Comparison of ENCODE assay signal across 8 cellular contexts in the genomic region with DNA sequence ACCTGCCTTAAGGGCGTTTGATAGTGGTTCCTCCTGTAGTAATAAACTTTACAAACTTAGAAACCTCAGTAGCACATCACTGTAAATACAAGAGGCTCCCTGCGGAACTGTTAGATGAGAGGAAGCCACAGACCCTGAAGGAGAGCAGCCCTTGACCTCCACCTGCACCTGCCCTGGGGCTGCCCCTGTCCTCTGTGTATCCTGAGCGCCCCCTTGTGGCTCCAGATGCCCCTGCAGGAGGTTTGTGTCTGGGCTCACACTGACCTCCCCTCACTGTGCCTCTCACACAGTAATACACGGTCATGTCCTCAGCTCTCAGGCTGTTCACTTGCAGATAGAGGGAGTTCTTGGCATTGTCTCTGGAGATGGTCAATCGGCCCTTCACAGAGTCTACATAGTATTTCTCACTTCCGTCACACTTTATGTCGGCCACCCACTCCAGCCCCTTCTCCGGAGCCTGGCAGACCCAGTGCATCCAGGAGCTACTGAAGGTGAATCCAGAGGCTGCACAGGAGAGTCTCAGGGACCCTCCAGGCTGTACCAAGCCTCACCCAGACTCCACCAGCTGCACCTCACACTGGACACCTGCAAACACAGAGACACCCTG.
DNase-seq lines count a peak whose midpoint lies in the region; ATAC-seq and TF ChIP-seq lines count a peak whose summit lies in the region.

No MANE protein-coding gene starts in this region.

- POLR2A ChIA-PET in naive thymus-derived CD8-positive, alpha-beta T cell (lab: Charles Lee), result no interaction called here

- H3K27ac ChIP-seq in dorsolateral prefrontal cortex, result no peak overlapping the region

- TF ChIP-seq CTCF in dorsolateral prefrontal cortex (IDR thresholded peaks at IDR 0.05 in 54 of 56, conservative IDR thresholded peaks at IDR 0.05 in 2 of 56; ENCODE audit: low read depth in 1 of 56, partially characterized antibody in 56 of 56), result peak in 27 of 56 donors; percentile 10 to 35 (median 20)

- ATAC-seq in left ventricle myocardium superior, result no peak
- ATAC-seq in naive thymus-derived CD8-positive, alpha-beta T cell, result peak; percentile 82 to 83
- no peak for ATAC-seq in HG03457 (IDR thresholded peaks at IDR 0.05; ENCODE audit: unreplicated experiment)

- peaks cover 8 to 28% (median 10%) of the 10 kb centered on the region in 4 donors for H3K4me1 Mint-ChIP-seq in naive thymus-derived CD8-positive, alpha-beta T cell

- intact Hi-C loops in cardiac septum (cut with DNase I), result no loop called here
- intact Hi-C loops in left ventricle myocardium superior (cut with micrococcal nuclease), result no loop called here
- intact Hi-C loops in dorsolateral prefrontal cortex (cut with DNase I), result no loop called here

- H3K36me3 Mint-ChIP-seq in naive thymus-derived CD8-positive, alpha-beta T cell, result no peaks in the 10 kb centered on the region

- H3K9me3 Mint-ChIP-seq in naive thymus-derived CD8-positive, alpha-beta T cell, result no peaks in the 10 kb centered on the region

- H3K27me3 ChIP-seq in dorsolateral prefrontal cortex, result peaks cover 0 to 74% (median 41%) of the 10 kb centered on the region in 45 donors

- H3K4me3 Mint-ChIP-seq in naive thymus-derived CD8-positive, alpha-beta T cell, result no peak overlapping the region

- peaks cover 11 to 26% (median 18%) of the 10 kb centered on the region in 5 donors for H3K27me3 Mint-ChIP-seq in naive thymus-derived CD8-positive, alpha-beta T cell

- no peak overlapping the region for H3K4me3 ChIP-seq in dorsolateral prefrontal cortex

- DNase-seq in cardiac septum (ENCODE audit: low spot score) (peak; percentile 80), left ventricle myocardium superior (no peak), NCI-H774 (lab: John Stamatoyannopoulos, UW) (peak; percentile 71), DMS79 treated with DMSO at 0.1 percent for 48 hours (lab: John Stamatoyannopoulos, UW) (no peak), dorsolateral prefrontal cortex (no peak)
- peak; percentile 68 for DNase-seq in activated T-cell treated with anti-CD3 and anti-CD28 coated beads, Interleukin-2, amount 50 U/mL, for 1 hour
- DNase-seq in naive thymus-derived CD8-positive, alpha-beta T cell, result peak; percentile 36 to 82 (median 60)

- no peak overlapping the region for H3K27ac Mint-ChIP-seq in naive thymus-derived CD8-positive, alpha-beta T cell

Comparison
In these comparisons a context has a peak if more than half of its experiments do, and no peak if none do; other contexts are left out.
1. DNase-seq: peak in cardiac septum (single experiment), NCI-H774 (single experiment), activated T-cell treated with anti-CD3 and anti-CD28 coated beads, Interleukin-2, amount 50 U/mL, for 1 hour (single experiment) and naive thymus-derived CD8-positive, alpha-beta T cell (10 of 10); none in left ventricle myocardium superior (single experiment), DMS79 treated with DMSO at 0.1 percent for 48 hours (single experiment) and dorsolateral prefrontal cortex (0 of 10).
2. ATAC-seq: peak in naive thymus-derived CD8-positive, alpha-beta T cell (2 of 2); none in left ventricle myocardium superior (single experiment) and HG03457 (single experiment).